Comparison of ENCODE assay signal across 15 cellular contexts in genomic region chr14:73249108-73249507, GRCh38.
"Had no signal": no experiment of that assay in that cellular context is flagged by ENCODE, and none has a peak within 500 bp of the region (broad histone marks: within the 10 kb centered on the region; RNA-seq: fewer than 3 reads in every experiment).

No MANE protein-coding gene starts in this region.

- H3K36me3 Mint-ChIP-seq: activated naive CD8-positive, alpha-beta T cell; immature natural killer cell; natural killer cell treated with Interleukin-12 subunit alpha and Interleukin-12 subunit beta and Interleukin-15 and Interleukin-18, amount 100 ng/mL, for 72 hours had no signal

- H3K27ac Mint-ChIP-seq: activated naive CD8-positive, alpha-beta T cell; activated T-helper 1 cell treated with anti-CD3 and anti-CD28 coated beads, Interleukin-12 subunit alpha, Interleukin-12 subunit beta, Interleukin-2, Interleukin-4 antibody, amounts not matched to agents 30 ng/mL and 10 ng/mL and 1 ng/mL, durations not matched to agents 14 hours and 24 hours and 36 hours; immature natural killer cell; natural killer cell treated with Interleukin-12 subunit alpha and Interleukin-12 subunit beta and Interleukin-15 and Interleukin-18, amount 100 ng/mL, for 72 hours had no signal

- H3K4me3 Mint-ChIP-seq: activated naive CD8-positive, alpha-beta T cell; activated T-helper 1 cell treated with anti-CD3 and anti-CD28 coated beads, Interleukin-12 subunit alpha, Interleukin-12 subunit beta, Interleukin-2, Interleukin-4 antibody, amounts not matched to agents 30 ng/mL and 10 ng/mL and 1 ng/mL, durations not matched to agents 14 hours and 24 hours and 36 hours; immature natural killer cell; natural killer cell treated with Interleukin-12 subunit alpha and Interleukin-12 subunit beta and Interleukin-15 and Interleukin-18, amount 100 ng/mL, for 72 hours had no signal

- ATAC-seq: esophagus mucosa; natural killer cell treated with Interleukin-12 subunit alpha and Interleukin-12 subunit beta and Interleukin-15 and Interleukin-18, amount 100 ng/mL, for 72 hours had no signal

- H3K9ac ChIP-seq: parathyroid adenoma had no signal

- H3K9me3 ChIP-seq: neutrophil, sigmoid colon, thyroid gland had no signal

- H3K36me3 ChIP-seq: neutrophil had no signal

- DNase-seq: activated CD4-positive, alpha-beta T cell treated with anti-CD3 and anti-CD28 coated beads, Interleukin-2, amount 50 U/mL, for 48 hours; activated T-cell treated with anti-CD3 and anti-CD28 coated beads for 4 hours; effector CD4-positive, alpha-beta T cell; immature natural killer cell; sigmoid colon; stimulated activated naive CD4-positive, alpha-beta T cell; T-helper 2 cell had no signal

- FAIRE-seq: TTC549 had no signal

- H3K79me2 ChIP-seq: parathyroid adenoma had no signal

- H2AFZ ChIP-seq: parathyroid adenoma had no signal

- H3K9me3 Mint-ChIP-seq: activated T-helper 1 cell treated with anti-CD3 and anti-CD28 coated beads, Interleukin-12 subunit alpha, Interleukin-12 subunit beta, Interleukin-2, Interleukin-4 antibody, amounts not matched to agents 30 ng/mL and 10 ng/mL and 1 ng/mL, durations not matched to agents 14 hours and 24 hours and 36 hours; immature natural killer cell; natural killer cell treated with Interleukin-12 subunit alpha and Interleukin-12 subunit beta and Interleukin-15 and Interleukin-18, amount 100 ng/mL, for 72 hours had no signal

- H3K27ac ChIP-seq: neutrophil, parathyroid adenoma, sigmoid colon had no signal

- H3K4me1 ChIP-seq: parathyroid adenoma had no signal

- H3K4me3 ChIP-seq: sigmoid colon, thyroid gland had no signal

- H3K27me3 ChIP-seq: thyroid gland had no signal
